In the genomic region with DNA sequence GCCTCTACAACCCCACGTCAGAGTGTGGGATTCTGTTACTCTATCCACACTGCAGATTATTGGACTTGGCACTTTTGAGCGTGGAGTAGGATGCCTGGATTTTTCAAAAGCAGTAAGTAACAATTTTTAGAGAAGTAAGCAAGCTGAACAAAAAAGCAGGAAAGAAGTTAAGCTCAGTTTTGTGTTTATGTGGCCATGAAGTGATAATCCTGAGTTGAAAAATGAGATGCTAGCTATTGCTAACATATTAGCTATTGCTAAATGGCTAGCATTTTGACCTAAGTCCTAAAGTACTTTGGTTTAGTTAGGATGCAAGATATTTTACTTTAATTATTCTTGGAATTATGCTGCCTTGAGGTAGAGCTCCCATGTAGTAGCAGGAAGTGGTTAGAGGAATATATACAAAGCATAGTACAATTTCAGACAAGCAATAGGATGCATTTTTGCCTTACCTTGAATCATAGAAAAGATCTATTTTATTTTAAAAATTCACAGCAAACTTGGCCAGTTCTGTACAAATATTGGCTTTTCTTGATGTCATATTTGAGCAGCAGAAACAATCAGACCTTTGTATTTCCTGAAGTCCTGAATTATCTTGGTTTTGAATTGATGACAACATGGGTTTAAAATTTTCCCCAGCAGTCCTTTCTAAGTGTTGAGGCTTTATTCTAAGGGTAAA, we compare ENCODE assay signal across 1 cellular context.
TF ChIP-seq lines count a peak whose summit lies in the region.

No MANE protein-coding gene starts in this region.

TF ChIP-seq in IMR-90, 13 proteins besides CTCF, POLR2A, EP300 and RAD21 (continued from another document):
- no peak for TF ChIP-seq CEBPB (IDR thresholded peaks at IDR 0.05; ENCODE audit: low read depth, low read length)
- TF ChIP-seq, protein P1, sequence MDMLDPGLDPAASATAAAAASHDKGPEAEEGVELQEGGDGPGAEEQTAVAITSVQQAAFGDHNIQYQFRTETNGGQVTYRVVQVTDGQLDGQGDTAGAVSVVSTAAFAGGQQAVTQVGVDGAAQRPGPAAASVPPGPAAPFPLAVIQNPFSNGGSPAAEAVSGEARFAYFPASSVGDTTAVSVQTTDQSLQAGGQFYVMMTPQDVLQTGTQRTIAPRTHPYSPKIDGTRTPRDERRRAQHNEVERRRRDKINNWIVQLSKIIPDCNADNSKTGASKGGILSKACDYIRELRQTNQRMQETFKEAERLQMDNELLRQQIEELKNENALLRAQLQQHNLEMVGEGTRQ (IDR thresholded peaks at IDR 0.05; ENCODE audit: low read depth, low read length), result no peak
- TF ChIP-seq, protein P2, sequence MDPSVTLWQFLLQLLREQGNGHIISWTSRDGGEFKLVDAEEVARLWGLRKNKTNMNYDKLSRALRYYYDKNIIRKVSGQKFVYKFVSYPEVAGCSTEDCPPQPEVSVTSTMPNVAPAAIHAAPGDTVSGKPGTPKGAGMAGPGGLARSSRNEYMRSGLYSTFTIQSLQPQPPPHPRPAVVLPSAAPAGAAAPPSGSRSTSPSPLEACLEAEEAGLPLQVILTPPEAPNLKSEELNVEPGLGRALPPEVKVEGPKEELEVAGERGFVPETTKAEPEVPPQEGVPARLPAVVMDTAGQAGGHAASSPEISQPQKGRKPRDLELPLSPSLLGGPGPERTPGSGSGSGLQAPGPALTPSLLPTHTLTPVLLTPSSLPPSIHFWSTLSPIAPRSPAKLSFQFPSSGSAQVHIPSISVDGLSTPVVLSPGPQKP (IDR thresholded peaks at IDR 0.05; ENCODE audit: borderline replicate concordance, low read depth, low read length), result no peak
